Comparison of ENCODE assay signal across 14 cellular contexts in genomic region chr6:131379951-131380350, GRCh38.
A peak's percentile ranks its signal among the peaks of the same experiment; 100 is the strongest.
DNase-seq lines count a peak whose midpoint lies in the region; ATAC-seq and TF ChIP-seq lines count a peak whose summit lies in the region.
"Had no signal": no experiment of that assay in that cellular context is flagged by ENCODE, and none has a peak within 500 bp of the region (broad histone marks: within the 10 kb centered on the region; RNA-seq: fewer than 3 reads in every experiment).

No MANE protein-coding gene starts in this region.

- intact Hi-C loops in PC-3 (cut with micrococcal nuclease) = no loop called here

- POLR2A ChIA-PET in PC-3 (lab: Charles Lee; ENCODE audit: unreplicated experiment) = no interaction called here

- no peaks in the 10 kb centered on the region for H3K4me1 ChIP-seq in PC-3 (ENCODE audit: insufficient read depth, low read length)

- H3F3A ChIP-seq in PC-3 (ENCODE audit: low read length, unreplicated experiment) = no peaks in the 10 kb centered on the region

- ATAC-seq in PC-3 (no peak), GM18519 (IDR thresholded peaks at IDR 0.05; ENCODE audit: low FRiP score, unreplicated experiment) (no peak), GM18498 (IDR thresholded peaks at IDR 0.05; ENCODE audit: unreplicated experiment) (no peak)
- ATAC-seq: activated CD8-positive, alpha-beta memory T cell treated with anti-CD3 and anti-CD28 coated beads, Interleukin-2, amount 10 ng/mL, durations not matched to agents 7 days and 5 days; left ventricle myocardium superior had no signal

- H3K36me3 ChIP-seq in PC-3 (ENCODE audit: low read depth, low read length) = no peaks in the 10 kb centered on the region
- H3K36me3 ChIP-seq: SJCRH30 had no signal

- no peaks in the 10 kb centered on the region for H3K9me3 ChIP-seq in PC-3 (ENCODE audit: low read length)
- H3K9me3 ChIP-seq: SJCRH30 had no signal

- H3K9ac ChIP-seq in PC-3 (ENCODE audit: low read length) = no peak overlapping the region

- H3K4me3 ChIP-seq in PC-3 (ENCODE audit: low read length) = no peak overlapping the region
- H3K4me3 ChIP-seq in skeletal muscle cell (ENCODE audit: low read depth, low read length) = no peak overlapping the region
- H3K4me3 ChIP-seq: SJCRH30 had no signal

- H2AFZ ChIP-seq in PC-3 (ENCODE audit: low read length) = no peak overlapping the region

- no peak overlapping the region for H3K27ac ChIP-seq in PC-3 (ENCODE audit: low read length)
- H3K27ac ChIP-seq: SJCRH30 had no signal

- no peaks in the 10 kb centered on the region for H4K20me1 ChIP-seq in PC-3 (ENCODE audit: low read length)

- CTCF ChIA-PET in PC-3 (lab: Charles Lee) = no interaction called here

- H3K79me2 ChIP-seq in PC-3 (ENCODE audit: low read length) = no peaks in the 10 kb centered on the region

- H3K9me2 ChIP-seq in PC-3 (replicated peaks; ENCODE audit: low read length) = no peaks in the 10 kb centered on the region

- TF ChIP-seq CTCF in PC-3 (conservative IDR thresholded peaks at IDR 0.05; ENCODE audit: low read depth, low read length) = no peak

- BruUV-seq in PC-3 (replicated peaks; lab: Mats Ljungman, UMichigan) = no TSS peak

- 0 out of 2 replicates have a peak, but pooled peaks cover 6% of the 10 kb centered on the region for H3K27me3 ChIP-seq in PC-3 (ENCODE audit: low read length)

- no peak overlapping the region for H3K4me2 ChIP-seq in PC-3 (ENCODE audit: low read length)

- DNase-seq in EL (peak; percentile 72), PC-3 (peak; percentile 42), fibroblast of gingiva (ENCODE audit: low read depth) (peak; percentile 31), skeletal muscle cell (ENCODE audit: low read depth) (peak; percentile 53), AML-193 (lab: John Stamatoyannopoulos, UW) (no peak)
- DNase-seq: activated CD8-positive, alpha-beta memory T cell treated with anti-CD3 and anti-CD28 coated beads, Interleukin-2, amount 10 ng/mL, durations not matched to agents 7 days and 5 days; COR-L47; glutamatergic neuron; KG1; left ventricle myocardium superior; NCI-H187 treated with DMSO at 0.1 percent for 48 hours; SJCRH30 had no signal

Comparison
In these comparisons a context has a peak if more than half of its experiments do, and no peak if none do; other contexts are left out.
1. DNase-seq: peak in EL (single experiment), PC-3 (single experiment), fibroblast of gingiva (single experiment) and skeletal muscle cell (single experiment); none in AML-193 (0 of 2).